8 cellular contexts compared by ENCODE assay signal in the genomic region with DNA sequence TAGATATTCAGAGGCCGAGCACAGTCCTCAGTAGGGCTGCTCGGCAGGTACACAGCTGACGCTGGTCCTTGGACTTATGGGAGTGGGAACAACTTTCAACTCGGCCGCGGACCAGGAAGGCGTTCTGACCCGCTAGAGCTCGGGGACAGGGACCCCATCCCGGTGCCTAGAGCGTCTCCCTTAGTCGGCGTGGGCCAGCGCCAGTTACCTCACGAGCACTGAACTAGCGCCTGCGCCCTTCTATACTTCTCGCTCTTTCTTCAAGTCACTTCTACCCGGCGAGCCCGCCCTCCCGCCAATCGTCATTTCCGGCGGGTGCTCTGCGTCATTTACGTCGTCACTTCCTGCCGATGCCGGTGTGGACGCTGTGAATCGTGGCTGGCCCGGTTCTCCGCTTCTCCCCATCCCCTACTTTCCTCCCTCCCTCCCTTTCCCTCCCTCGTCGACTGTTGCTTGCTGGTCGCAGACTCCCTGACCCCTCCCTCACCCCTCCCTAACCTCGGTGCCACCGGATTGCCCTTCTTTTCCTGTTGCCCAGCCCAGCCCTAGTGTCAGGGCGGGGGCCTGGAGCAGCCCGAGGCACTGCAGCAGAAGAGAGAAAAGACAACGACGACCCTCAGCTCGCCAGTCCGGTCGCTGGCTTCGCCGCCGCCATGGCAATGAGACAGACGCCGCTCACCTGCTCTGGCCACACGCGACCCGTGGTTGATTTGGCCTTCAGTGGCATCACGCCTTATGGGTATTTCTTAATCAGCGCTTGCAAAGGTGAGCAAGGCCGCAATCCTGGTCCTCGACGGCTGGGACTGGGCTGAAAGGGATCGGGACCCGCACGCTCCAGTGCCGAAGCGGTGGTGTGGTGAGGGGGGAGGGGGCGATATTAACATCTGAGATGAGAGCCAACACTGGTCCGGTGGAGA. TPM values are rescaled to one million over a fixed set of nuclear protein-coding genes. Genes with fewer than 3 reads are reported as not detected.
DNase-seq lines count a peak whose midpoint lies in the region; ATAC-seq and TF ChIP-seq lines count a peak whose summit lies in the region.

A gene with protein sequence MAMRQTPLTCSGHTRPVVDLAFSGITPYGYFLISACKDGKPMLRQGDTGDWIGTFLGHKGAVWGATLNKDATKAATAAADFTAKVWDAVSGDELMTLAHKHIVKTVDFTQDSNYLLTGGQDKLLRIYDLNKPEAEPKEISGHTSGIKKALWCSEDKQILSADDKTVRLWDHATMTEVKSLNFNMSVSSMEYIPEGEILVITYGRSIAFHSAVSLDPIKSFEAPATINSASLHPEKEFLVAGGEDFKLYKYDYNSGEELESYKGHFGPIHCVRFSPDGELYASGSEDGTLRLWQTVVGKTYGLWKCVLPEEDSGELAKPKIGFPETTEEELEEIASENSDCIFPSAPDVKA (plus strand): TSS at position 333 of the 917 bp plus-strand sequence. CDS start 321 bp downstream, at position 654.

- H3K36me3 ChIP-seq in right atrium auricular region (no peaks in the 10 kb centered on the region), uterus (no peaks in the 10 kb centered on the region)

- no peaks in the 10 kb centered on the region for H3K9me3 ChIP-seq in right atrium auricular region
- H3K9me3 ChIP-seq in uterus: no peaks in the 10 kb centered on the region

- H3K4me3 ChIP-seq in right atrium auricular region (peak within 1 kb of the TSS; percentile 84 to 92), uterus (peak within 1 kb of the TSS; percentile 84 to 97)

- DNase-seq in NCI-H187 treated with DMSO at 0.1 percent for 48 hours (lab: John Stamatoyannopoulos, UW) (peak; percentile 82), anterior cingulate cortex (lab: John Stamatoyannopoulos, UW) (peak; percentile 65 to 98 (median 95)), right atrium auricular region (ENCODE audit: low spot score) (peak; percentile 98), pulmonary artery endothelial cell (ENCODE audit: low read depth, low spot score) (peak; percentile 94), uterus (peak; percentile 97 to 98)

- intact Hi-C loops in T-helper 2 cell treated with Interferon-gamma antibody and Interleukin-4, amounts not matched to agents 100 ng/mL and 5 ng/mL, for 36 hours (cut with micrococcal nuclease): loop anchor here (1.0 to 10.0 kb wide), 9 partner anchors 16 to 1498 kb away; a partner anchor contains a TSS
- intact Hi-C loops in uterus (cut with DNase I; ENCODE audit: low total_unique reads): no loop called here

- ATAC-seq in GM18499 (IDR thresholded peaks at IDR 0.05; ENCODE audit: insufficient read depth, unreplicated experiment): peak; percentile 98
- peak; percentile 98 for ATAC-seq in HG02943 (IDR thresholded peaks at IDR 0.05; ENCODE audit: low read depth, unreplicated experiment)

- peak within 1 kb of the TSS; percentile 94 to 99 for H3K27ac ChIP-seq in right atrium auricular region
- peak within 1 kb of the TSS; percentile 95 to 97 for H3K27ac ChIP-seq in uterus

- TF ChIP-seq POLR2A in uterus (IDR thresholded peaks at IDR 0.05): peak; percentile 99 to 100

- H3K4me1 ChIP-seq in right atrium auricular region: peaks cover 0 to 31% of the 10 kb centered on the region in 2 donors
- peaks cover 0 to 7% of the 10 kb centered on the region in 2 donors for H3K4me1 ChIP-seq in uterus

- H3K27me3 ChIP-seq in right atrium auricular region (no peaks in the 10 kb centered on the region), uterus (no peaks in the 10 kb centered on the region)

- TF ChIP-seq CTCF in right atrium auricular region (IDR thresholded peaks at IDR 0.05) (no peak), uterus (IDR thresholded peaks at IDR 0.05) (peak in 1 of 4 experiments; percentile 16)

RNA-seq across cellular contexts. Expression of the gene that starts here (rescaled TPM):
- 89.4 and 93.5 TPM in 2 replicates for total RNA-seq in T-helper 2 cell treated with Interferon-gamma antibody and Interleukin-4, amounts not matched to agents 100 ng/mL and 5 ng/mL, for 36 hours
- total RNA-seq in right atrium auricular region (10 to 100 TPM; 75.7 to 77.1 TPM), pulmonary artery endothelial cell (99.8 and 113 TPM in 2 replicates), uterus (10 to 100 TPM; 43.8 to 65.8 (median 58.2) TPM)

Comparison
In these comparisons a context has a peak if more than half of its experiments do, and no peak if none do; other contexts are left out.
1. Peak in every context shown above with its lines: DNase-seq, ATAC-seq, H3K4me3 ChIP-seq and H3K27ac ChIP-seq.